ENCODE assay signal across 9 cellular contexts in the genomic region with DNA sequence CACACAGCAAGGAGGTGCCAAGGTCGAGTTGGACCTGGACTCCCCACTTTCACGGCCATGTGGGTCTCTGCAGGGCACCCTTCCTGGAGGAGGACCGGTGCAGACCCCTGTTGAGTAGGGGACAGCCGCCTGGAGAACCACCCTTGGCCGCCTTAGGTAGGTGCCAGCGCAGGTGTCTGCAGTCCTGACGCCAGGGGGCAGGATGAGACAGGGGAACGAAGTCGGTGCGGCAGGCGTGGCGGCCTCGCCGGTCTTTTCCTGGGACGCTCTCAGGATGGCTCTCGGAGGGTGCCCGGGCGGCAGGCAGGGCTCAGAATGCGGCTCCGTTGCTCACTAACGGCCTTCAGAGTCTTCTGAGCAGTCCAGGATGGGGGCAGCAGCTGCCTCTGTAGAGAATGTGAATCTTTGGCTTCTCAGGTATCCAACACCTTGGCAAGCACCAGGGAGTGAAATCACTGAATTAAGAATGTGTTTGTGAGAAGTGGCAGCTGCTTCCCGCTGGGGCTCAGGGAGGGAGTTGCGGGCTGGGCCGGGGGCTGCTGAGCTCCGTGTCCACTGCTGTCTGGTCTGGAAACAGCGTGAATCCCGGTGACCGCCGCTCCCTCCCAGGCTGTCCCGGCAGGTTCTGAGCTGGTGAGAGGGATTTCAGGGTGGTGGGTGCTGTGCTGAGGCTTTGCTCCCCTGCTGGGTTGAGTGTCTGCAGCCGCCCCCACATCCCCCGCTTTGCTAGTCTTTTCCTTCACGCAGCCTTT. TPM values are rescaled to one million over a fixed set of nuclear protein-coding genes. Genes with fewer than 3 reads are reported as not detected.
A peak's percentile ranks its signal among the peaks of the same experiment; 100 is the strongest.
DNase-seq lines count a peak whose midpoint lies in the region; ATAC-seq and TF ChIP-seq lines count a peak whose summit lies in the region.
"Had no signal": no experiment of that assay in that cellular context is flagged by ENCODE, and none has a peak within 500 bp of the region (broad histone marks: within the 10 kb centered on the region; RNA-seq: fewer than 3 reads in every experiment).

No MANE protein-coding gene starts in this region.

- peak overlapping the region; percentile 73 for H3K9ac ChIP-seq in OCI-LY1 (ENCODE audit: low read length)

- ATAC-seq in HG03565 (IDR thresholded peaks at IDR 0.05; ENCODE audit: unreplicated experiment) (peak; percentile 42), GM19467 (IDR thresholded peaks at IDR 0.05; ENCODE audit: unreplicated experiment) (no peak)
- peak; percentile 86 to 92 for ATAC-seq in activated T-cell treated with anti-CD3 and anti-CD28 coated beads, Interleukin-2, amount 50 U/mL, for 4 hours

- H3K27me3 Mint-ChIP-seq in activated T-cell treated with anti-CD3 and anti-CD28 coated beads, Interleukin-2, amount 50 U/mL, for 4 hours (ENCODE audit: low read depth): no peaks in the 10 kb centered on the region
- H3K27me3 Mint-ChIP-seq: activated naive CD4-positive, alpha-beta T cell treated with anti-CD3 and anti-CD28 coated beads, Interleukin-2, amount 50 U/mL, for 24 hours had no signal

- H3K4me1 ChIP-seq in OCI-LY1 (ENCODE audit: insufficient read depth, low read length, severe bottlenecking) (peaks cover 65% of the 10 kb centered on the region), suprapubic skin (peaks cover 8% of the 10 kb centered on the region)

- H3K9me3 ChIP-seq in OCI-LY1 (ENCODE audit: low read length): no peaks in the 10 kb centered on the region
- no peaks in the 10 kb centered on the region for H3K9me3 ChIP-seq in suprapubic skin

- peak; percentile 93 for TF ChIP-seq CTCF in OCI-LY1 (IDR thresholded peaks at IDR 0.05; ENCODE audit: low read length)
- TF ChIP-seq CTCF in fibroblast of pulmonary artery (IDR thresholded peaks at IDR 0.05; ENCODE audit: low read length, missing control alignments): peak; percentile 64
- peak; percentile 35 to 65 for TF ChIP-seq CTCF in suprapubic skin (IDR thresholded peaks at IDR 0.05)

- no peaks in the 10 kb centered on the region for H3K79me2 ChIP-seq in OCI-LY1 (ENCODE audit: insufficient read depth, low read length)

- H3K4me1 Mint-ChIP-seq in activated T-cell treated with anti-CD3 and anti-CD28 coated beads, Interleukin-2, amount 50 U/mL, for 4 hours (ENCODE audit: low read depth): peaks cover 5% of the 10 kb centered on the region

- whole genome bisulfite sequencing in suprapubic skin: 11% methylated on average over 16 of the region's 33 CpGs

- H3K4me3 ChIP-seq in OCI-LY1 (ENCODE audit: low read depth, low read length, poor library complexity, severe bottlenecking): peak overlapping the region; percentile 64
- H3K4me3 ChIP-seq in fibroblast of pulmonary artery (replicated peaks; ENCODE audit: low read depth, low read length): no peak overlapping the region
- no peak overlapping the region for H3K4me3 ChIP-seq in suprapubic skin

- H3K27me3 ChIP-seq in OCI-LY1 (ENCODE audit: insufficient read depth, low read length): no peaks in the 10 kb centered on the region
- H3K27me3 ChIP-seq in suprapubic skin: peaks cover 33% of the 10 kb centered on the region

- H3K9me2 ChIP-seq in OCI-LY1 (ENCODE audit: low read depth, low read length): no peaks in the 10 kb centered on the region

- H3F3A ChIP-seq in OCI-LY1 (ENCODE audit: insufficient read depth, low read length): no peaks in the 10 kb centered on the region

- H3K9me3 Mint-ChIP-seq in activated T-cell treated with anti-CD3 and anti-CD28 coated beads, Interleukin-2, amount 50 U/mL, for 4 hours: no peaks in the 10 kb centered on the region
- H3K9me3 Mint-ChIP-seq: activated naive CD4-positive, alpha-beta T cell treated with anti-CD3 and anti-CD28 coated beads, Interleukin-2, amount 50 U/mL, for 24 hours had no signal

- no peak for TF ChIP-seq POLR2A in suprapubic skin (IDR thresholded peaks at IDR 0.05)

- peak; percentile 81 for DNase-seq in DMS53 treated with DMSO at 0.1 percent for 48 hours (lab: John Stamatoyannopoulos, UW; ENCODE audit: unreplicated experiment)
- peak; percentile 75 for DNase-seq in activated T-cell treated with anti-CD3 and anti-CD28 coated beads, Interleukin-2, amount 50 U/mL, for 4 hours
- peak; percentile 61 for DNase-seq in fibroblast of pulmonary artery (ENCODE audit: low read depth)
- peak in 35 of 56 donors; percentile 8 to 77 (median 30) for DNase-seq in nucleus accumbens (lab: John Stamatoyannopoulos, UW)
- DNase-seq in suprapubic skin (ENCODE audit: low spot score in 2 of 2): peak; percentile 65 to 85

- H2AFZ ChIP-seq in OCI-LY1 (ENCODE audit: low read length): no peak overlapping the region

- H3K27ac ChIP-seq in OCI-LY1 (ENCODE audit: low read depth, low read length, poor library complexity, severe bottlenecking): peak overlapping the region; percentile 97
- H3K27ac ChIP-seq in suprapubic skin: no peak overlapping the region

- H3K36me3 ChIP-seq in OCI-LY1 (ENCODE audit: insufficient read depth, low read length) (peaks cover 11% of the 10 kb centered on the region; the same call in 1 of the 2 replicates), suprapubic skin (no peaks in the 10 kb centered on the region)

- peak overlapping the region; percentile 81 for H3K4me2 ChIP-seq in OCI-LY1 (ENCODE audit: low read length)

- TF ChIP-seq EP300 in suprapubic skin (IDR thresholded peaks at IDR 0.05): no peak

- no peaks in the 10 kb centered on the region for H4K20me1 ChIP-seq in OCI-LY1 (ENCODE audit: insufficient read depth, low read length)

- no peak overlapping the region for H3K4me3 Mint-ChIP-seq in activated T-cell treated with anti-CD3 and anti-CD28 coated beads, Interleukin-2, amount 50 U/mL, for 4 hours
- H3K4me3 Mint-ChIP-seq: activated naive CD4-positive, alpha-beta T cell treated with anti-CD3 and anti-CD28 coated beads, Interleukin-2, amount 50 U/mL, for 24 hours had no signal

- no peaks in the 10 kb centered on the region for H3K36me3 Mint-ChIP-seq in activated T-cell treated with anti-CD3 and anti-CD28 coated beads, Interleukin-2, amount 50 U/mL, for 4 hours (ENCODE audit: insufficient read depth)
- H3K36me3 Mint-ChIP-seq: activated naive CD4-positive, alpha-beta T cell treated with anti-CD3 and anti-CD28 coated beads, Interleukin-2, amount 50 U/mL, for 24 hours had no signal

RNA-seq across cellular contexts. Expression of a gene that starts 10.9 kb away (rescaled TPM):
- total RNA-seq in activated T-cell treated with anti-CD3 and anti-CD28 coated beads, Interleukin-2, amount 50 U/mL, for 4 hours: 10 to 100 TPM; 55.0 to 61.8 (median 60.5) TPM
- 10 to 100 TPM; 16.0 to 25.3 (median 19.7) TPM for total RNA-seq in suprapubic skin

RNA-seq across cellular contexts. Expression of a gene that starts 53.7 kb away (rescaled TPM):
- 10 to 100 TPM; 11.1 to 13.4 (median 13.0) TPM for total RNA-seq in activated T-cell treated with anti-CD3 and anti-CD28 coated beads, Interleukin-2, amount 50 U/mL, for 4 hours
- 1 to 10 TPM; 2.7 to 6.8 (median 4.2) TPM for total RNA-seq in suprapubic skin

RNA-seq across cellular contexts. Expression of a gene that starts 53.9 kb away (rescaled TPM):
- total RNA-seq in activated T-cell treated with anti-CD3 and anti-CD28 coated beads, Interleukin-2, amount 50 U/mL, for 4 hours: 10 to 100 TPM; 45.4 to 52.1 (median 49.1) TPM
- 10 to 100 TPM; 16.1 to 56.7 (median 39.6) TPM for total RNA-seq in suprapubic skin

Comparison
In these comparisons a context has a peak if more than half of its experiments do, and no peak if none do; other contexts are left out.
1. DNase-seq: peak in every context shown above with its lines; median percentile 81 in DMS53 treated with DMSO at 0.1 percent for 48 hours; 75 in activated T-cell treated with anti-CD3 and anti-CD28 coated beads, Interleukin-2, amount 50 U/mL, for 4 hours; 75 in suprapubic skin; 61 in fibroblast of pulmonary artery; 30 in nucleus accumbens.